18 cellular contexts compared by ENCODE assay signal in the genomic region with DNA sequence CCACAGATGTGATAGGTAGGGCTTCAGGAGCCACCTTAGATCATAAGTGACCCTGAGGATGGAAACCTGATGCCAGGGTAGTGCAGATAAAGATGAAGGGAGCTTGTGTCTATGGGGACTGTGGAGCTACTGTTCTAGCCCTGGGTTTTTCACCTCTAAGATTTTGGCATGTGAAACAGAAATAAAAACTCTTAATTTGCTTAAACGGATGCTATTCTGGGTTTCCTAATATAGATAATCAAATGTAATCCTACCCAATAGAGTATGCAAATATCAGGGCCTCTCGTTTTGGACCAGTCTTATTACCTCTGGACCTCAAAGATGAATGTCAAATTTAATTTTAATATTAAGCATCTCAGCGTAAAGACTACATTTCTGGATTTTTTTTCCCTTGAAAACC. TPM values are rescaled to one million over a fixed set of nuclear protein-coding genes. Genes with fewer than 3 reads are reported as not detected.
DNase-seq lines count a peak whose midpoint lies in the region; ATAC-seq and TF ChIP-seq lines count a peak whose summit lies in the region.
"Had no signal": no experiment of that assay in that cellular context is flagged by ENCODE, and none has a peak within 500 bp of the region (broad histone marks: within the 10 kb centered on the region; RNA-seq: fewer than 3 reads in every experiment).

No MANE protein-coding gene starts in this region.

- H3K9me3 Mint-ChIP-seq in endodermal cell: no peaks in the 10 kb centered on the region
- no peaks in the 10 kb centered on the region for H3K9me3 Mint-ChIP-seq in activated CD4-positive, alpha-beta T cell treated with anti-CD3 and anti-CD28 coated beads, Interleukin-2, amount 10 ng/mL, durations not matched to agents 24 days and 14 days
- H3K9me3 Mint-ChIP-seq in CD14-positive monocyte: no peaks in the 10 kb centered on the region
- H3K9me3 Mint-ChIP-seq: activated naive CD8-positive, alpha-beta T cell treated with anti-CD3 and anti-CD28 coated beads, Interleukin-2, amount 50 U/mL, for 24 hours had no signal

- no peak for TF ChIP-seq POLR2A in right lobe of liver (IDR thresholded peaks at IDR 0.05)

- H3K27ac Mint-ChIP-seq in endodermal cell (no peak overlapping the region), CD14-positive monocyte (no peak overlapping the region)
- H3K27ac Mint-ChIP-seq in activated CD4-positive, alpha-beta T cell treated with anti-CD3 and anti-CD28 coated beads, Interleukin-2, amount 10 ng/mL, durations not matched to agents 24 days and 14 days: no peak overlapping the region
- H3K27ac Mint-ChIP-seq: activated naive CD8-positive, alpha-beta T cell treated with anti-CD3 and anti-CD28 coated beads, Interleukin-2, amount 50 U/mL, for 24 hours had no signal

- peak overlapping the region; percentile 20 for H3K4me3 ChIP-seq in endodermal cell (ENCODE audit: low read length)
- no peak overlapping the region for H3K4me3 ChIP-seq in right lobe of liver
- H3K4me3 ChIP-seq: breast epithelium, pancreas, thoracic aorta had no signal

- ATAC-seq in GM19025 (IDR thresholded peaks at IDR 0.05; ENCODE audit: low read depth, unreplicated experiment) (peak; percentile 59), GM21576 (IDR thresholded peaks at IDR 0.05; ENCODE audit: unreplicated experiment) (peak; percentile 58), HG03060 (IDR thresholded peaks at IDR 0.05; ENCODE audit: low read depth, unreplicated experiment) (peak; percentile 62), right lobe of liver (no peak)
- ATAC-seq: activated naive CD8-positive, alpha-beta T cell treated with anti-CD3 and anti-CD28 coated beads, Interleukin-2, amount 50 U/mL, for 24 hours; esophagus mucosa; pancreas had no signal

- no peaks in the 10 kb centered on the region for H3K36me3 Mint-ChIP-seq in endodermal cell (ENCODE audit: low read depth)
- H3K36me3 Mint-ChIP-seq in activated CD4-positive, alpha-beta T cell treated with anti-CD3 and anti-CD28 coated beads, Interleukin-2, amount 10 ng/mL, durations not matched to agents 24 days and 14 days (ENCODE audit: low read depth): no peaks in the 10 kb centered on the region
- no peaks in the 10 kb centered on the region for H3K36me3 Mint-ChIP-seq in CD14-positive monocyte

- H3K36me3 ChIP-seq in endodermal cell (ENCODE audit: control insufficient read depth, insufficient read depth, low read length) (no peaks in the 10 kb centered on the region), right lobe of liver (peaks cover 0 to 75% (median 29%) of the 10 kb centered on the region in 4 donors)
- H3K36me3 ChIP-seq: breast epithelium, pancreas, thoracic aorta had no signal

- H3K9me3 ChIP-seq in endodermal cell (ENCODE audit: control insufficient read depth, low read length) (no peaks in the 10 kb centered on the region), right lobe of liver (no peaks in the 10 kb centered on the region)
- H3K9me3 ChIP-seq: breast epithelium, pancreas, thoracic aorta had no signal

- intact Hi-C loops in activated CD4-positive, alpha-beta T cell treated with anti-CD3 and anti-CD28 coated beads, Interleukin-2, amount 10 ng/mL, durations not matched to agents 24 days and 14 days (cut with micrococcal nuclease): no loop called here
- intact Hi-C loops in right lobe of liver (cut with DNase I): no loop called here
- intact Hi-C loops in CD14-positive monocyte (cut with micrococcal nuclease): no loop called here

- WGBS in endodermal cell (ENCODE audit: insufficient coverage in 1 of 2, insufficient read length in 1 of 2), 2 experiments: 95 to 97% methylated on average over 3 of the region's 3 CpGs
- 59% methylated on average over 3 of the region's 3 CpGs for WGBS in right lobe of liver (ENCODE audit: insufficient coverage, low coverage, low lambda C conversion rate, missing lambda C conversion rate)

- H3K27me3 Mint-ChIP-seq in endodermal cell (ENCODE audit: insufficient read depth): no peaks in the 10 kb centered on the region
- peaks cover 24% of the 10 kb centered on the region for H3K27me3 Mint-ChIP-seq in activated CD4-positive, alpha-beta T cell treated with anti-CD3 and anti-CD28 coated beads, Interleukin-2, amount 10 ng/mL, durations not matched to agents 24 days and 14 days
- peaks cover 0 to 6% (median 0%) of the 10 kb centered on the region in 3 donors for H3K27me3 Mint-ChIP-seq in CD14-positive monocyte (ENCODE audit: low read depth in 3 of 3)

- peaks cover 14% of the 10 kb centered on the region for H3K4me1 ChIP-seq in endodermal cell (ENCODE audit: control insufficient read depth, insufficient read depth, low read length)
- H3K4me1 ChIP-seq in right lobe of liver: no peaks in the 10 kb centered on the region
- H3K4me1 ChIP-seq: breast epithelium, pancreas had no signal

- DNase-seq in endodermal cell (no peak), right lobe of liver (no peak), CD14-positive monocyte (ENCODE audit: low spot score) (no peak), NCI-H446 (lab: John Stamatoyannopoulos, UW) (no peak)
- no peak for DNase-seq in activated CD4-positive, alpha-beta T cell treated with anti-CD3 and anti-CD28 coated beads, Interleukin-2, amount 10 ng/mL, durations not matched to agents 24 days and 14 days
- DNase-seq: activated CD4-positive, alpha-beta T cell treated with anti-CD3 and anti-CD28 coated beads, Interleukin-2, amount 50 U/mL, for 48 hours; activated naive CD8-positive, alpha-beta T cell treated with anti-CD3 and anti-CD28 coated beads, Interleukin-2, amount 50 U/mL, for 24 hours; KG1; NCI-H2171 treated with DMSO at 0.1 percent for 48 hours; NK-92 treated with Interleukin-12 subunit alpha and Interleukin-12 subunit beta, amount 100 ng/mL, for 24 hours; pancreas; small intestine had no signal

- no peak for TF ChIP-seq CTCF in endodermal cell (conservative IDR thresholded peaks at IDR 0.05)
- no peak for TF ChIP-seq CTCF in right lobe of liver (IDR thresholded peaks at IDR 0.05)
- TF ChIP-seq CTCF in CD14-positive monocyte (IDR thresholded peaks at IDR 0.05): no peak

- no peak overlapping the region for H3K9ac ChIP-seq in endodermal cell (ENCODE audit: extremely low read depth, low read length, poor library complexity, severe bottlenecking)

- H3K4me3 Mint-ChIP-seq in endodermal cell (no peak overlapping the region), CD14-positive monocyte (no peak overlapping the region)
- no peak overlapping the region for H3K4me3 Mint-ChIP-seq in activated CD4-positive, alpha-beta T cell treated with anti-CD3 and anti-CD28 coated beads, Interleukin-2, amount 10 ng/mL, durations not matched to agents 24 days and 14 days
- H3K4me3 Mint-ChIP-seq: activated naive CD8-positive, alpha-beta T cell treated with anti-CD3 and anti-CD28 coated beads, Interleukin-2, amount 50 U/mL, for 24 hours had no signal

- no peaks in the 10 kb centered on the region for H3K27me3 ChIP-seq in endodermal cell (ENCODE audit: control insufficient read depth, insufficient read depth, low read length, poor library complexity, severe bottlenecking)
- H3K27me3 ChIP-seq in right lobe of liver: no peaks in the 10 kb centered on the region
- H3K27me3 ChIP-seq: breast epithelium, pancreas had no signal

- H3K4me1 Mint-ChIP-seq in endodermal cell (peaks cover 23% of the 10 kb centered on the region), CD14-positive monocyte (no peaks in the 10 kb centered on the region)
- no peaks in the 10 kb centered on the region for H3K4me1 Mint-ChIP-seq in activated CD4-positive, alpha-beta T cell treated with anti-CD3 and anti-CD28 coated beads, Interleukin-2, amount 10 ng/mL, durations not matched to agents 24 days and 14 days
- H3K4me1 Mint-ChIP-seq: activated naive CD8-positive, alpha-beta T cell treated with anti-CD3 and anti-CD28 coated beads, Interleukin-2, amount 50 U/mL, for 24 hours had no signal

- no peak overlapping the region for H3K27ac ChIP-seq in endodermal cell (ENCODE audit: low read depth, low read length)
- H3K27ac ChIP-seq in right lobe of liver: no peak overlapping the region
- H3K27ac ChIP-seq: breast epithelium, pancreas, thoracic aorta had no signal

RNA-seq across cellular contexts. Expression of a gene that starts 49.3 kb away (rescaled TPM):
- under 1 TPM; 0.60 to 0.77 TPM for total RNA-seq in endodermal cell
- 1.9 TPM for polyA plus RNA-seq in endodermal cell (2013, experiment 1 of 2)
- polyA plus RNA-seq in endodermal cell (2013, experiment 2 of 2): 1.9 TPM
- total RNA-seq in activated CD4-positive, alpha-beta T cell treated with anti-CD3 and anti-CD28 coated beads, Interleukin-2, amount 10 ng/mL, durations not matched to agents 24 days and 14 days: not detected in 2 replicates
- 100 to 1,000 TPM in 5 of 6 experiments, 10 to 100 TPM in 1; 57.2 to 189 (median 115) TPM for total RNA-seq in right lobe of liver
- not detected for polyA plus RNA-seq in CD14-positive monocyte

Comparison
In these comparisons a context has a peak if more than half of its experiments do, and no peak if none do; other contexts are left out.
1. ATAC-seq: peak in GM19025 (single experiment), GM21576 (single experiment) and HG03060 (single experiment); none in right lobe of liver (0 of 4).
2. RNA of a gene that starts 49.3 kb away (total RNA-seq): 57.2 to 189 TPM in right lobe of liver; 0.60 to 0.77 TPM in endodermal cell and not detected in activated CD4-positive, alpha-beta T cell treated with anti-CD3 and anti-CD28 coated beads, Interleukin-2, amount 10 ng/mL, durations not matched to agents 24 days and 14 days; every median in the first group is over 10 times any median in the second.